ENCODE assay signal across 20 cellular contexts in the genomic region with DNA sequence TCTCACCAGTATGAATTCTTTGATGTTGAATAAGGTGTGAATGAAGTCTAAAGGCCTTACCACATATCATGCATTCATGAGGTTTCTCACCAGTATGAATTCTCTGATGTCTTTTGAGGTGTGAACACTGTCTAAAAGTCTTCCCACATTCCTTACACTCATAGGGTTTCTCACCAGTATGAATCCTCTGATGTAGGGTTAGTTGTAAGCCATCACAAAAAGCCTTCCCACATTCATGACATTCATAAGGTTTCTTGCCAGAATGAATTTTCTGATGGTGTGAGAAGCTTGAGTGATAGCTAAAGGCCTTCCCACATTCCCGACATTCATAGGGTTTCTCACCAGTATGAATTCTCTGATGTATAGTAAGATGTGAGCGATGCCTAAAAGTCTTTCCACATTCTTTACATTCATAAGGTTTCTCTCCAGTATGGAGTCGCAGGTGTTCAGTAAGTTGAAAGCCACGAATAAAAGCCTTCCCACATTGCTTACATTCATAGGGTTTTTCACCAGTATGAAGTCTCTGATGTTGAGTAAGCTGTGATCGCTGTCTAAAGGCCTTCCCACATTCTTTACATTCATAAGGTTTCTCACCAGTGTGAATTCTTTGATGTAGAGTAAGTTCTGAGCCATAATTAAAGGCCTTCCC. TPM values are rescaled to one million over a fixed set of nuclear protein-coding genes. Genes with fewer than 3 reads are reported as not detected.
DNase-seq lines count a peak whose midpoint lies in the region; ATAC-seq and TF ChIP-seq lines count a peak whose summit lies in the region.
"Had no signal": no experiment of that assay in that cellular context is flagged by ENCODE, and none has a peak within 500 bp of the region (broad histone marks: within the 10 kb centered on the region; RNA-seq: fewer than 3 reads in every experiment).

No MANE protein-coding gene starts in this region.

- DNase-seq in DMS53 (lab: John Stamatoyannopoulos, UW) (peak; percentile 40), choroid plexus epithelial cell (ENCODE audit: low read depth) (peak; percentile 4), kidney tubule cell (ENCODE audit: low spot score) (peak; percentile 2), activated T-cell treated with anti-CD3 and anti-CD28 coated beads for 4 hours (no peak), HCEC 1CT (no peak), lower leg skin (ENCODE audit: low spot score in 2 of 2) (no peak)
- DNase-seq: activated effector memory CD4-positive, alpha-beta T cell treated with Interleukin-2 at 50 U/mL for 16 hours; adrenal gland; CD4-positive, alpha-beta memory T cell; central memory CD4-positive, alpha-beta T cell; H7; NCI-H1105 treated with DMSO at 0.1 percent for 48 hours; ovary; RPMI8226; stimulated activated CD4-positive, alpha-beta T cell treated with anti-CD3 and anti-CD28 coated beads, Interleukin-2, amount 100 ng/mL, for 24 hours; stomach; T1000 had no signal

- 94 to 98% methylated on average over 5 of the region's 5 CpGs for WGBS in lower leg skin, 2 donors

- intact Hi-C loops in lower leg skin (cut with DNase I; ENCODE audit: low total_unique reads): no loop called here

- no peak for TF ChIP-seq POLR2A in lower leg skin (IDR thresholded peaks at IDR 0.05)

- no peak for TF ChIP-seq EP300 in Ishikawa (IDR thresholded peaks at IDR 0.05; ENCODE audit: borderline replicate concordance)

- TF ChIP-seq RAD21 in Ishikawa (IDR thresholded peaks at IDR 0.05; ENCODE audit: low read depth): no peak

- no peak for TF ChIP-seq CTCF in choroid plexus epithelial cell (conservative IDR thresholded peaks at IDR 0.05; ENCODE audit: low read depth, low read length)
- TF ChIP-seq CTCF in lower leg skin (IDR thresholded peaks at IDR 0.05): no peak

- ATAC-seq in activated CD4-positive, CD25-positive, alpha-beta regulatory T cell treated with anti-CD3 and anti-CD28 coated beads, Interleukin-2, amount 50 U/mL, for 24 hours: no peak
- ATAC-seq: SK-N-SH treated with all-trans-retinoic acid at 6 μM for 48 hours had no signal

- H3K4me3 ChIP-seq in choroid plexus epithelial cell (ENCODE audit: low read depth, low read length) (no peak overlapping the region), lower leg skin (ENCODE audit: low read depth, poor library complexity, severe bottlenecking) (no peak overlapping the region)
- H3K4me3 ChIP-seq: ovary, stomach had no signal

TF ChIP-seq in Ishikawa, 13 proteins besides CTCF, POLR2A, EP300 and RAD21:
- TF ChIP-seq EGR1 (IDR thresholded peaks at IDR 0.05) (no peak), NFIC (IDR thresholded peaks at IDR 0.05) (no peak), ZBTB7A (IDR thresholded peaks at IDR 0.05; ENCODE audit: low read depth) (no peak), CEBPB (IDR thresholded peaks at IDR 0.05) (no peak), FOXM1 (IDR thresholded peaks at IDR 0.05; ENCODE audit: borderline replicate concordance, low read depth) (no peak), TCF12 (IDR thresholded peaks at IDR 0.05; ENCODE audit: low read depth) (0 out of 2 replicates have a peak, but pooled peaks have one; percentile 22)

RNA-seq across cellular contexts. Expression of a gene that starts 27.7 kb away (rescaled TPM):
- total RNA-seq in lower leg skin: 10 to 100 TPM in 1 of 4 donors, 1 to 10 TPM in 3; 5.9 to 19.3 (median 7.9) TPM

RNA-seq across cellular contexts. Expression of a gene that starts 33.9 kb away (rescaled TPM):
- total RNA-seq in lower leg skin: 1 to 10 TPM in 3 of 4 donors, under 1 TPM in 1; 0.95 to 3.3 (median 1.2) TPM

RNA-seq across cellular contexts. Expression of a gene that starts 48.4 kb away (rescaled TPM):
- 1 to 10 TPM; 6.3 to 9.6 (median 7.7) TPM for total RNA-seq in lower leg skin

Comparison
In these comparisons a context has a peak if more than half of its experiments do, and no peak if none do; other contexts are left out.
1. DNase-seq: peak in DMS53 (single experiment), choroid plexus epithelial cell (single experiment) and kidney tubule cell (single experiment); none in activated T-cell treated with anti-CD3 and anti-CD28 coated beads for 4 hours (single experiment), HCEC 1CT (single experiment) and lower leg skin (0 of 2).